ENCODE assay signal across 29 cellular contexts in genomic region chr1:65141918-65142317, GRCh38.
"Had no signal": no experiment of that assay in that cellular context is flagged by ENCODE, and none has a peak within 500 bp of the region (broad histone marks: within the 10 kb centered on the region; RNA-seq: fewer than 3 reads in every experiment).

No MANE protein-coding gene starts in this region.

- H3K9me3 ChIP-seq: gastrocnemius medialis, left lung, lower lobe of right lung, ovary, thoracic aorta had no signal

- H3K27me3 ChIP-seq: ovary had no signal

- H3K27ac Mint-ChIP-seq: activated CD4-positive, alpha-beta memory T cell treated with anti-CD3 and anti-CD28 coated beads, Interleukin-2, amount 10 ng/mL, durations not matched to agents 7 days and 5 days; activated CD4-positive, alpha-beta T cell treated with anti-CD3 and anti-CD28 coated beads, Interleukin-2, amount 10 ng/mL, durations not matched to agents 24 days and 14 days; activated naive CD4-positive, alpha-beta T cell treated with anti-CD3 and anti-CD28 coated beads, Interleukin-2, amount 10 ng/mL, durations not matched to agents 7 days and 5 days; activated naive CD8-positive, alpha-beta T cell treated with anti-CD3 and anti-CD28 coated beads, Interleukin-2, amount 10 ng/mL, durations not matched to agents 7 days and 5 days; activated T-cell treated with anti-CD3 and anti-CD28 coated beads, Interleukin-2, amount 50 U/mL, for 24 hours; dendritic cell treated with granulocyte-macrophage colony-stimulating factor and Interleukin-4, amounts not matched to agents 40 ng/mL and 50 ng/mL, for 4 days; endodermal cell; immature natural killer cell; naive thymus-derived CD4-positive, alpha-beta T cell; progenitor cell of endocrine pancreas; stimulated activated effector memory CD8-positive, alpha-beta T cell treated with anti-CD3 and anti-CD28 coated beads, Interleukin-12 subunit alpha, Interleukin-12 subunit beta, amount 100 ng/mL, for 72 hours; stimulated activated naive CD8-positive, alpha-beta T cell treated with anti-CD3 and anti-CD28 coated beads, Interleukin-15, Interleukin-2, amounts not matched to agents 100 ng/mL and 50 ng/mL, for 24 hours had no signal

- H3K4me3 ChIP-seq: gastrocnemius medialis, left lung, lower lobe of right lung, ovary, thoracic aorta had no signal

- H3K36me3 ChIP-seq: gastrocnemius medialis, left lung, lower lobe of right lung, ovary, thoracic aorta had no signal

- H3K9me3 Mint-ChIP-seq: activated CD4-positive, alpha-beta memory T cell treated with anti-CD3 and anti-CD28 coated beads, Interleukin-2, amount 10 ng/mL, durations not matched to agents 7 days and 5 days; activated CD4-positive, alpha-beta T cell treated with anti-CD3 and anti-CD28 coated beads, Interleukin-2, amount 10 ng/mL, durations not matched to agents 24 days and 14 days; activated naive CD4-positive, alpha-beta T cell treated with anti-CD3 and anti-CD28 coated beads, Interleukin-2, amount 10 ng/mL, durations not matched to agents 7 days and 5 days; activated naive CD8-positive, alpha-beta T cell treated with anti-CD3 and anti-CD28 coated beads, Interleukin-2, amount 10 ng/mL, durations not matched to agents 7 days and 5 days; activated T-cell treated with anti-CD3 and anti-CD28 coated beads, Interleukin-2, amount 50 U/mL, for 24 hours; dendritic cell treated with granulocyte-macrophage colony-stimulating factor and Interleukin-4, amounts not matched to agents 40 ng/mL and 50 ng/mL, for 4 days; endodermal cell; immature natural killer cell; naive thymus-derived CD4-positive, alpha-beta T cell; stimulated activated effector memory CD8-positive, alpha-beta T cell treated with anti-CD3 and anti-CD28 coated beads, Interleukin-12 subunit alpha, Interleukin-12 subunit beta, amount 100 ng/mL, for 72 hours; stimulated activated naive CD8-positive, alpha-beta T cell treated with anti-CD3 and anti-CD28 coated beads, Interleukin-15, Interleukin-2, amounts not matched to agents 100 ng/mL and 50 ng/mL, for 24 hours; T-helper 1 cell treated with Interleukin-12 subunit alpha and Interleukin-12 subunit beta and Interleukin-4 antibody, amounts not matched to agents 30 μg/mL and 1 μg/mL, for 36 hours had no signal

- H3K27ac ChIP-seq: gastrocnemius medialis, left lung, lower lobe of right lung, ovary, thoracic aorta had no signal

- ATAC-seq: lower lobe of right lung; naive thymus-derived CD4-positive, alpha-beta T cell; stimulated activated effector memory CD8-positive, alpha-beta T cell treated with anti-CD3 and anti-CD28 coated beads, Interleukin-12 subunit alpha, Interleukin-12 subunit beta, amount 100 ng/mL, for 72 hours had no signal

- FAIRE-seq: small intestine, urothelium cell line had no signal

- H3K36me3 Mint-ChIP-seq: activated naive CD4-positive, alpha-beta T cell treated with anti-CD3 and anti-CD28 coated beads, Interleukin-2, amount 10 ng/mL, durations not matched to agents 7 days and 5 days; activated naive CD8-positive, alpha-beta T cell treated with anti-CD3 and anti-CD28 coated beads, Interleukin-2, amount 10 ng/mL, durations not matched to agents 7 days and 5 days; immature natural killer cell; naive thymus-derived CD4-positive, alpha-beta T cell had no signal

- H3K4me3 Mint-ChIP-seq: activated CD4-positive, alpha-beta memory T cell treated with anti-CD3 and anti-CD28 coated beads, Interleukin-2, amount 10 ng/mL, durations not matched to agents 7 days and 5 days; activated CD4-positive, alpha-beta T cell treated with anti-CD3 and anti-CD28 coated beads, Interleukin-2, amount 10 ng/mL, durations not matched to agents 24 days and 14 days; activated naive CD4-positive, alpha-beta T cell treated with anti-CD3 and anti-CD28 coated beads, Interleukin-2, amount 10 ng/mL, durations not matched to agents 7 days and 5 days; activated naive CD8-positive, alpha-beta T cell treated with anti-CD3 and anti-CD28 coated beads, Interleukin-2, amount 10 ng/mL, durations not matched to agents 7 days and 5 days; activated T-cell treated with anti-CD3 and anti-CD28 coated beads, Interleukin-2, amount 50 U/mL, for 24 hours; dendritic cell treated with granulocyte-macrophage colony-stimulating factor and Interleukin-4, amounts not matched to agents 40 ng/mL and 50 ng/mL, for 4 days; endodermal cell; immature natural killer cell; naive thymus-derived CD4-positive, alpha-beta T cell; stimulated activated effector memory CD8-positive, alpha-beta T cell treated with anti-CD3 and anti-CD28 coated beads, Interleukin-12 subunit alpha, Interleukin-12 subunit beta, amount 100 ng/mL, for 72 hours; stimulated activated naive CD8-positive, alpha-beta T cell treated with anti-CD3 and anti-CD28 coated beads, Interleukin-15, Interleukin-2, amounts not matched to agents 100 ng/mL and 50 ng/mL, for 24 hours; T-helper 1 cell treated with Interleukin-12 subunit alpha and Interleukin-12 subunit beta and Interleukin-4 antibody, amounts not matched to agents 30 μg/mL and 1 μg/mL, for 36 hours had no signal

- DNase-seq: activated CD4-positive, alpha-beta memory T cell treated with anti-CD3 and anti-CD28 coated beads, Interleukin-2, amount 10 ng/mL, durations not matched to agents 7 days and 5 days; activated CD4-positive, alpha-beta T cell treated with anti-CD3 and anti-CD28 coated beads, Interleukin-2, amount 10 ng/mL, durations not matched to agents 24 days and 14 days; activated CD4-positive, CD25-positive, alpha-beta regulatory T cell treated with anti-CD3 and anti-CD28 coated beads, Interleukin-2, amount 50 U/mL, for 72 hours; activated CD8-positive, alpha-beta memory T cell treated with anti-CD3 and anti-CD28 coated beads, Interleukin-2, amount 50 U/mL, for 48 hours; activated gamma-delta T cell; activated naive CD4-positive, alpha-beta T cell treated with anti-CD3 and anti-CD28 coated beads, Interleukin-2, amount 10 ng/mL, durations not matched to agents 7 days and 5 days; activated naive CD8-positive, alpha-beta T cell treated with anti-CD3 and anti-CD28 coated beads, Interleukin-2, amount 10 ng/mL, durations not matched to agents 7 days and 5 days; activated T-cell treated with anti-CD3 and anti-CD28 coated beads, Interleukin-2, amount 50 U/mL, for 24 hours; amniotic stem cell; central memory CD4-positive, alpha-beta T cell; endodermal cell; gastrocnemius medialis; glutamatergic neuron; hippocampal formation; immature natural killer cell; left lung; lower lobe of right lung; naive thymus-derived CD4-positive, alpha-beta T cell; ovary; stimulated activated CD4-positive, alpha-beta T cell treated with anti-CD3 and anti-CD28 coated beads, Interleukin-4, amount 100 ng/mL, for 24 hours; trophoblast cell had no signal
